ENCODE assay signal across 6 cellular contexts in genomic region chr6:84486526-84486925, GRCh38.
"Had no signal": no experiment of that assay in that cellular context is flagged by ENCODE, and none has a peak within 500 bp of the region (broad histone marks: within the 10 kb centered on the region; RNA-seq: fewer than 3 reads in every experiment).

No MANE protein-coding gene starts in this region.

- ATAC-seq: HepG2, K562 had no signal

- H3K27ac ChIP-seq: HL-60 had no signal

- DNase-seq: IMR-90, KBM-7 had no signal

- FAIRE-seq: HepG2, HTR-8/SVneo, K562 had no signal

- H3K4me3 ChIP-seq: K562 had no signal
